20 cellular contexts compared by ENCODE assay signal in genomic region chr12:109448272-109448671, GRCh38.
"Had no signal": no experiment of that assay in that cellular context is flagged by ENCODE, and none has a peak within 500 bp of the region (broad histone marks: within the 10 kb centered on the region; RNA-seq: fewer than 3 reads in every experiment).

No MANE protein-coding gene starts in this region.

- H3K27ac Mint-ChIP-seq: activated CD4-positive, alpha-beta T cell treated with anti-CD3 and anti-CD28 coated beads, Interleukin-2, amount 10 ng/mL, durations not matched to agents 7 days and 5 days; activated naive CD4-positive, alpha-beta T cell treated with anti-CD3 and anti-CD28 coated beads, Interleukin-2, amount 10 ng/mL, durations not matched to agents 7 days and 5 days had no signal

- H3K4me3 Mint-ChIP-seq: activated CD4-positive, alpha-beta T cell treated with anti-CD3 and anti-CD28 coated beads, Interleukin-2, amount 10 ng/mL, durations not matched to agents 7 days and 5 days; activated naive CD4-positive, alpha-beta T cell treated with anti-CD3 and anti-CD28 coated beads, Interleukin-2, amount 10 ng/mL, durations not matched to agents 7 days and 5 days; activated T-cell treated with anti-CD3 and anti-CD28 coated beads, Interleukin-2, amount 50 U/mL, for 4 hours; central memory CD8-positive, alpha-beta T cell had no signal

- H3K27me3 Mint-ChIP-seq: activated CD4-positive, alpha-beta T cell treated with anti-CD3 and anti-CD28 coated beads, Interleukin-2, amount 10 ng/mL, durations not matched to agents 7 days and 5 days; activated naive CD4-positive, alpha-beta T cell treated with anti-CD3 and anti-CD28 coated beads, Interleukin-2, amount 10 ng/mL, durations not matched to agents 7 days and 5 days; central memory CD8-positive, alpha-beta T cell had no signal

- H3K27me3 ChIP-seq: brain microvascular endothelial cell, right atrium auricular region, stomach, testis had no signal

- ATAC-seq: activated CD4-positive, CD25-positive, alpha-beta regulatory T cell treated with anti-CD3 and anti-CD28 coated beads, Interleukin-2, amount 50 U/mL, for 24 hours; activated T-cell treated with anti-CD3 and anti-CD28 coated beads, Interleukin-2, amount 50 U/mL, for 4 hours had no signal

- DNase-seq: activated CD4-positive, alpha-beta T cell treated with anti-CD3 and anti-CD28 coated beads, Interleukin-2, amount 10 ng/mL, durations not matched to agents 7 days and 5 days; activated CD8-positive, alpha-beta memory T cell treated with anti-CD3 and anti-CD28 coated beads, Interleukin-2, amount 50 U/mL, for 4 hours; activated naive CD4-positive, alpha-beta T cell treated with anti-CD3 and anti-CD28 coated beads, Interleukin-2, amount 10 ng/mL, durations not matched to agents 7 days and 5 days; activated T-cell treated with anti-CD3 and anti-CD28 coated beads, Interleukin-2, amount 50 U/mL, for 4 hours; aorta; brain microvascular endothelial cell; effector CD8-positive, alpha-beta T cell; foreskin fibroblast; stimulated activated CD4-positive, alpha-beta T cell treated with anti-CD3 and anti-CD28 coated beads, Interleukin-2, amount 100 ng/mL, for 48 hours; stomach; T-helper 1 cell; T-helper 9 cell; testis had no signal

- FAIRE-seq: islet of Langerhans had no signal

- H3K9me3 Mint-ChIP-seq: activated CD4-positive, alpha-beta T cell treated with anti-CD3 and anti-CD28 coated beads, Interleukin-2, amount 10 ng/mL, durations not matched to agents 7 days and 5 days; activated naive CD4-positive, alpha-beta T cell treated with anti-CD3 and anti-CD28 coated beads, Interleukin-2, amount 10 ng/mL, durations not matched to agents 7 days and 5 days; activated T-cell treated with anti-CD3 and anti-CD28 coated beads, Interleukin-2, amount 50 U/mL, for 4 hours; central memory CD8-positive, alpha-beta T cell had no signal

- H3K9me3 ChIP-seq: prostate gland, right atrium auricular region, stomach, testis had no signal

- H3K4me1 ChIP-seq: testis had no signal

- H3K4me3 ChIP-seq: lung, prostate gland, right atrium auricular region, skin epidermis, stomach, testis had no signal

- H3K27ac ChIP-seq: brain microvascular endothelial cell, testis had no signal
